Comparison of ENCODE assay signal across 10 cellular contexts in the genomic region with DNA sequence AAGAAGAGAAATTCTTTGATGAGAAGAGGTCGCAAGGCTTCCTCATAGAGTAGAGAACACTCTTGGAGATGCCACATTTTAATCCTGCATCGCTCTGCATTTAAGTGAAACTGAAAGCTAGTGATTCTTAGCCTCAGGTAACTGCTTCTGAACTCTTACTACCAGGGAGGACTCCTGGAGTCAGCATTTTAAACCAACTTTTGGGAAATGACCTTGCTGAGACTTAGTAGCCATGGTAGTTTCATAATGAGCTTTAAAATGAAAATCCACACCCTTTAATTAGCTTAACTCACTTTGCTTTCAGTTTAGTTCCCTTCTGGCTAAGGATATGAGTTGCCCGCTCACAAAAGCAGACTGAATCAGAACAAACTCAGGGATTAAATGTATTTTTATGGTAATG.
DNase-seq lines count a peak whose midpoint lies in the region; ATAC-seq and TF ChIP-seq lines count a peak whose summit lies in the region.
"Had no signal": no experiment of that assay in that cellular context is flagged by ENCODE, and none has a peak within 500 bp of the region (broad histone marks: within the 10 kb centered on the region; RNA-seq: fewer than 3 reads in every experiment).

No MANE protein-coding gene starts in this region.

- H3K9me2 ChIP-seq in MM.1S (replicated peaks; ENCODE audit: insufficient read depth, low read length), result no peaks in the 10 kb centered on the region

- POLR2A ChIA-PET in activated CD4-positive, alpha-beta T cell treated with anti-CD3 and anti-CD28 coated beads for 36 hours (lab: Charles Lee), result interaction anchor here (0.6 kb wide), 1 partner anchor 44 kb away, joined by 5 read pairs; no protein-coding TSS in a partner anchor

- peak overlapping the region; percentile 58 for H3K4me2 ChIP-seq in MM.1S (ENCODE audit: low read depth, low read length)

- CTCF ChIA-PET in activated CD4-positive, alpha-beta T cell treated with anti-CD3 and anti-CD28 coated beads for 36 hours (lab: Charles Lee), result no interaction called here

- H3K9me3 Mint-ChIP-seq in activated CD4-positive, alpha-beta T cell treated with anti-CD3 and anti-CD28 coated beads for 36 hours (ENCODE audit: low read depth), result no peaks in the 10 kb centered on the region
- no peaks in the 10 kb centered on the region for H3K9me3 Mint-ChIP-seq in stimulated activated effector memory CD8-positive, alpha-beta T cell treated with anti-CD3 and anti-CD28 coated beads, Interleukin-12 subunit alpha, Interleukin-12 subunit beta, amount 100 ng/mL, for 72 hours

- peaks cover 3% of the 10 kb centered on the region; the same call in 1 of the 2 replicates for H3F3A ChIP-seq in MM.1S (ENCODE audit: insufficient read depth, low read length)

- peaks cover 3% of the 10 kb centered on the region for H3K36me3 Mint-ChIP-seq in activated CD4-positive, alpha-beta T cell treated with anti-CD3 and anti-CD28 coated beads for 36 hours (ENCODE audit: low read depth)
- H3K36me3 Mint-ChIP-seq in stimulated activated effector memory CD8-positive, alpha-beta T cell treated with anti-CD3 and anti-CD28 coated beads, Interleukin-12 subunit alpha, Interleukin-12 subunit beta, amount 100 ng/mL, for 72 hours, result peaks cover 18% of the 10 kb centered on the region

- H3K27ac Mint-ChIP-seq in activated CD4-positive, alpha-beta T cell treated with anti-CD3 and anti-CD28 coated beads for 36 hours, result no peak overlapping the region
- H3K27ac Mint-ChIP-seq in stimulated activated effector memory CD8-positive, alpha-beta T cell treated with anti-CD3 and anti-CD28 coated beads, Interleukin-12 subunit alpha, Interleukin-12 subunit beta, amount 100 ng/mL, for 72 hours, result peak overlapping the region; percentile 26

- peaks cover 10% of the 10 kb centered on the region for H3K79me2 ChIP-seq in MM.1S (ENCODE audit: low read length)

- peak overlapping the region; percentile 52; the same call in 1 of the 2 replicates for H3K27ac ChIP-seq in MM.1S (ENCODE audit: low read length)
- peak overlapping the region; percentile 30 for H3K27ac ChIP-seq in colonic mucosa

- no peaks in the 10 kb centered on the region for H3K27me3 Mint-ChIP-seq in activated CD4-positive, alpha-beta T cell treated with anti-CD3 and anti-CD28 coated beads for 36 hours

- H3K9ac ChIP-seq in MM.1S (ENCODE audit: low read length) (no peak overlapping the region), colonic mucosa (ENCODE audit: low read depth in 2 of 2, low read length in 2 of 2) (peak overlapping the region in 1 of 2 donors; percentile 16)

- H3K4me3 Mint-ChIP-seq in activated CD4-positive, alpha-beta T cell treated with anti-CD3 and anti-CD28 coated beads for 36 hours, result peak overlapping the region; percentile 25
- H3K4me3 Mint-ChIP-seq in stimulated activated effector memory CD8-positive, alpha-beta T cell treated with anti-CD3 and anti-CD28 coated beads, Interleukin-12 subunit alpha, Interleukin-12 subunit beta, amount 100 ng/mL, for 72 hours, result peak overlapping the region; percentile 21

- no peak for DNase-seq in activated CD4-positive, alpha-beta T cell treated with anti-CD3 and anti-CD28 coated beads for 36 hours
- no peak for DNase-seq in activated CD4-positive, alpha-beta T cell treated with anti-CD3 and anti-CD28 coated beads, Interleukin-2, amount 50 U/mL, for 48 hours
- peak; percentile 88 for DNase-seq in MM.1S
- no peak for DNase-seq in colonic mucosa
- DNase-seq in stimulated activated effector memory CD8-positive, alpha-beta T cell treated with anti-CD3 and anti-CD28 coated beads, Interleukin-12 subunit alpha, Interleukin-12 subunit beta, amount 100 ng/mL, for 72 hours (ENCODE audit: low spot score in 2 of 2), result no peak
- DNase-seq in NCI-H748 treated with DMSO at 0.1 percent for 48 hours (lab: John Stamatoyannopoulos, UW), result no peak
- DNase-seq in anterior cingulate cortex (lab: John Stamatoyannopoulos, UW), result no peak
- DNase-seq: Kasumi-1, NCI-H345 had no signal

- ATAC-seq in activated CD4-positive, alpha-beta T cell treated with anti-CD3 and anti-CD28 coated beads for 36 hours, result peak; percentile 93
- ATAC-seq in stimulated activated effector memory CD8-positive, alpha-beta T cell treated with anti-CD3 and anti-CD28 coated beads, Interleukin-12 subunit alpha, Interleukin-12 subunit beta, amount 100 ng/mL, for 72 hours, result peak; percentile 91
- ATAC-seq in HG03520 (IDR thresholded peaks at IDR 0.05; ENCODE audit: unreplicated experiment), result no peak

- H3K9me3 ChIP-seq in MM.1S (replicated peaks; ENCODE audit: insufficient read depth, low read length), result no peaks in the 10 kb centered on the region
- no peaks in the 10 kb centered on the region for H3K9me3 ChIP-seq in colonic mucosa

- no peaks in the 10 kb centered on the region for H4K20me1 ChIP-seq in MM.1S (ENCODE audit: insufficient read depth, low read length)

- intact Hi-C loops in activated CD4-positive, alpha-beta T cell treated with anti-CD3 and anti-CD28 coated beads for 36 hours (cut with DNase I, micrococcal nuclease), result no loop called here
- intact Hi-C loops in colonic mucosa (cut with DNase I), result no loop called here

- H2AFZ ChIP-seq in MM.1S (ENCODE audit: low read length), result no peak overlapping the region

- H3K36me3 ChIP-seq in MM.1S (replicated peaks; ENCODE audit: insufficient read depth, low read length) (no peaks in the 10 kb centered on the region), colonic mucosa (no peaks in the 10 kb centered on the region)

- H3K4me1 ChIP-seq in MM.1S (ENCODE audit: low read length), result peaks cover 10% of the 10 kb centered on the region
- peaks cover 4% of the 10 kb centered on the region for H3K4me1 ChIP-seq in colonic mucosa

- peaks cover 15% of the 10 kb centered on the region for H3K4me1 Mint-ChIP-seq in activated CD4-positive, alpha-beta T cell treated with anti-CD3 and anti-CD28 coated beads for 36 hours
- peaks cover 22% of the 10 kb centered on the region for H3K4me1 Mint-ChIP-seq in stimulated activated effector memory CD8-positive, alpha-beta T cell treated with anti-CD3 and anti-CD28 coated beads, Interleukin-12 subunit alpha, Interleukin-12 subunit beta, amount 100 ng/mL, for 72 hours

- no peak for TF ChIP-seq CTCF in MM.1S (IDR thresholded peaks at IDR 0.05; ENCODE audit: low read length)
- TF ChIP-seq CTCF in colonic mucosa (IDR thresholded peaks at IDR 0.05), result no peak

- H3K4me3 ChIP-seq in MM.1S (ENCODE audit: low read length), result peak overlapping the region; percentile 30; the same call in 1 of the 2 replicates
- H3K4me3 ChIP-seq in colonic mucosa, result no peak overlapping the region

- H3K27me3 ChIP-seq in MM.1S (replicated peaks; ENCODE audit: insufficient read depth, low read length) (no peaks in the 10 kb centered on the region), colonic mucosa (no peaks in the 10 kb centered on the region)
